ENCODE assay signal across 14 cellular contexts in the genomic region with DNA sequence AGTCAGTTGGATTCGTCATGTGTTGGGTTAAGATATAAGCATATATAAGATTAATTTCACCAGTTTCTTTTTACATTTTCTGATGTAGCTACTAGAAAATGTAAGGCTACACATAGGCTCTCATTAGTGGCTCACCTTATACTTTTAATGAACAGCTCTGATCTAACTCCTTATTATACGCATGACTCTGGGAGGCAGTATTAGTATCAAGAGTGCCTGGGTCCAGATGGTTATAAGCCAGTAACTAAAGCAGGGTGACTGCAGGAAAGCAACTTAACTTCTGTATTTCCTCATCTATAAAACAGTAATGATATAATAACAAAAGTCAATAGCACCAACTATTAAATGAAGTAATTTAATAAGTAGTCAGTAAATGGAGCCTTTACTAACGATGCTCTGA. TPM values are rescaled to one million over a fixed set of nuclear protein-coding genes. Genes with fewer than 3 reads are reported as not detected.
A peak's percentile ranks its signal among the peaks of the same experiment; 100 is the strongest.
DNase-seq lines count a peak whose midpoint lies in the region; ATAC-seq and TF ChIP-seq lines count a peak whose summit lies in the region.
"Had no signal": no experiment of that assay in that cellular context is flagged by ENCODE, and none has a peak within 500 bp of the region (broad histone marks: within the 10 kb centered on the region; RNA-seq: fewer than 3 reads in every experiment).

No MANE protein-coding gene starts in this region.

- no peak for DNase-seq in activated T-cell treated with anti-CD3 and anti-CD28 coated beads, Interleukin-2, amount 50 U/mL, for 24 hours
- DNase-seq in activated T-cell treated with anti-CD3 and anti-CD28 coated beads, Interleukin-2, amount 50 U/mL, for 48 hours: no peak
- DNase-seq in NCI-H524 treated with DMSO at 0.1 percent for 48 hours (lab: John Stamatoyannopoulos, UW) (peak; percentile 83), GM23248 (no peak), GM20000 (ENCODE audit: low spot score) (no peak)
- no peak for DNase-seq in central memory CD8-positive, alpha-beta T cell (ENCODE audit: low spot score in 2 of 2)
- no peak for DNase-seq in stimulated activated effector memory CD8-positive, alpha-beta T cell treated with anti-CD3 and anti-CD28 coated beads, Interleukin-12 subunit alpha, Interleukin-12 subunit beta, amount 100 ng/mL, for 72 hours (ENCODE audit: low spot score in 2 of 2)
- DNase-seq: mammary epithelial cell, NCI-H1417 treated with DMSO at 0.1 percent for 48 hours, pancreas had no signal

- H3K4me1 ChIP-seq in GM23248 (ENCODE audit: insufficient read depth): no peaks in the 10 kb centered on the region

- 63 to 73% methylated on average over 3 of the region's 3 CpGs for WGBS in GM23248 (ENCODE audit: low coverage in 1 of 2, low lambda C conversion rate in 2 of 2, missing lambda C conversion rate in 2 of 2), 2 experiments

- H3F3A ChIP-seq in GM23248 (ENCODE audit: insufficient read depth): no peaks in the 10 kb centered on the region

- TF ChIP-seq CTCF in GM20000 (IDR thresholded peaks at IDR 0.05; ENCODE audit: extremely low read depth, missing control alignments): no peak

- H3K9me2 ChIP-seq in GM23248 (ENCODE audit: insufficient read depth): no peaks in the 10 kb centered on the region

- no peaks in the 10 kb centered on the region for H3K79me2 ChIP-seq in GM23248 (ENCODE audit: insufficient read depth)

- no peaks in the 10 kb centered on the region for H3K9me3 Mint-ChIP-seq in activated T-cell treated with anti-CD3 and anti-CD28 coated beads, Interleukin-2, amount 50 U/mL, for 24 hours
- no peaks in the 10 kb centered on the region for H3K9me3 Mint-ChIP-seq in central memory CD8-positive, alpha-beta T cell
- H3K9me3 Mint-ChIP-seq in stimulated activated effector memory CD8-positive, alpha-beta T cell treated with anti-CD3 and anti-CD28 coated beads, Interleukin-12 subunit alpha, Interleukin-12 subunit beta, amount 100 ng/mL, for 72 hours: no peaks in the 10 kb centered on the region

- H3K4me1 Mint-ChIP-seq in activated T-cell treated with anti-CD3 and anti-CD28 coated beads, Interleukin-2, amount 50 U/mL, for 24 hours (ENCODE audit: low read depth): peaks cover 37% of the 10 kb centered on the region
- H3K4me1 Mint-ChIP-seq in central memory CD8-positive, alpha-beta T cell: peaks cover 39% of the 10 kb centered on the region
- peaks cover 38% of the 10 kb centered on the region for H3K4me1 Mint-ChIP-seq in stimulated activated effector memory CD8-positive, alpha-beta T cell treated with anti-CD3 and anti-CD28 coated beads, Interleukin-12 subunit alpha, Interleukin-12 subunit beta, amount 100 ng/mL, for 72 hours

- H3K27ac Mint-ChIP-seq in activated T-cell treated with anti-CD3 and anti-CD28 coated beads, Interleukin-2, amount 50 U/mL, for 24 hours: peak overlapping the region; percentile 22
- H3K27ac Mint-ChIP-seq in central memory CD8-positive, alpha-beta T cell (ENCODE audit: low read depth): peak overlapping the region; percentile 97
- H3K27ac Mint-ChIP-seq in stimulated activated effector memory CD8-positive, alpha-beta T cell treated with anti-CD3 and anti-CD28 coated beads, Interleukin-12 subunit alpha, Interleukin-12 subunit beta, amount 100 ng/mL, for 72 hours: no peak overlapping the region

- peaks cover 22% of the 10 kb centered on the region for H3K36me3 Mint-ChIP-seq in activated T-cell treated with anti-CD3 and anti-CD28 coated beads, Interleukin-2, amount 50 U/mL, for 24 hours (ENCODE audit: low read depth)
- H3K36me3 Mint-ChIP-seq in central memory CD8-positive, alpha-beta T cell (ENCODE audit: insufficient read depth): peaks cover 23% of the 10 kb centered on the region
- H3K36me3 Mint-ChIP-seq in stimulated activated effector memory CD8-positive, alpha-beta T cell treated with anti-CD3 and anti-CD28 coated beads, Interleukin-12 subunit alpha, Interleukin-12 subunit beta, amount 100 ng/mL, for 72 hours: peaks cover 19% of the 10 kb centered on the region

- no peak for ATAC-seq in central memory CD8-positive, alpha-beta T cell (replicated peaks; ENCODE audit: extremely low read depth, poor library complexity, severe bottlenecking)
- ATAC-seq in stimulated activated effector memory CD8-positive, alpha-beta T cell treated with anti-CD3 and anti-CD28 coated beads, Interleukin-12 subunit alpha, Interleukin-12 subunit beta, amount 100 ng/mL, for 72 hours: no peak
- ATAC-seq in HG03571 (IDR thresholded peaks at IDR 0.05; ENCODE audit: unreplicated experiment): no peak
- ATAC-seq: gastroesophageal sphincter, pancreas had no signal

- H3K9ac ChIP-seq in GM23248: no peak overlapping the region

- peak overlapping the region; percentile 91 for H3K4me3 Mint-ChIP-seq in activated T-cell treated with anti-CD3 and anti-CD28 coated beads, Interleukin-2, amount 50 U/mL, for 24 hours
- peak overlapping the region; percentile 96 for H3K4me3 Mint-ChIP-seq in central memory CD8-positive, alpha-beta T cell
- H3K4me3 Mint-ChIP-seq in stimulated activated effector memory CD8-positive, alpha-beta T cell treated with anti-CD3 and anti-CD28 coated beads, Interleukin-12 subunit alpha, Interleukin-12 subunit beta, amount 100 ng/mL, for 72 hours: peak overlapping the region; percentile 98

- H3K36me3 ChIP-seq in GM23248 (ENCODE audit: low read depth): no peaks in the 10 kb centered on the region
- H3K36me3 ChIP-seq: cardiac muscle cell, gastroesophageal sphincter, pancreas had no signal

- H3K4me3 ChIP-seq in GM23248: no peak overlapping the region
- H3K4me3 ChIP-seq: pancreas, SK-N-MC had no signal

- no peaks in the 10 kb centered on the region for H4K20me1 ChIP-seq in GM23248 (ENCODE audit: insufficient read depth)

- no peak overlapping the region for H3K27ac ChIP-seq in GM23248
- H3K27ac ChIP-seq: cardiac muscle cell, pancreas, SK-N-MC had no signal

- peaks cover 20% of the 10 kb centered on the region for H3K27me3 ChIP-seq in GM23248 (replicated peaks; ENCODE audit: insufficient read depth)
- H3K27me3 ChIP-seq: cardiac muscle cell, pancreas had no signal

- H3K27me3 Mint-ChIP-seq in activated T-cell treated with anti-CD3 and anti-CD28 coated beads, Interleukin-2, amount 50 U/mL, for 24 hours: no peaks in the 10 kb centered on the region
- H3K27me3 Mint-ChIP-seq in central memory CD8-positive, alpha-beta T cell: no peaks in the 10 kb centered on the region

- no peaks in the 10 kb centered on the region for H3K9me3 ChIP-seq in GM23248 (ENCODE audit: low read depth)
- H3K9me3 ChIP-seq: pancreas had no signal

- in situ Hi-C loops in GM23248 (cut with MboI): no loop called here

- H2AFZ ChIP-seq in GM23248: no peak overlapping the region

- no peak overlapping the region for H3K4me2 ChIP-seq in GM23248 (ENCODE audit: unreplicated experiment)

RNA-seq across cellular contexts. Expression of gene ELMO1, which starts 1.4 kb away (rescaled TPM):
- not detected in 2 replicates for total RNA-seq in GM23248 (2014; rRNA removed; shearing (Covaris generic))
- polyA plus RNA-seq in GM23248 (2016; fragmentation: Nextera tagmentation; extraction: Ambion mirVana): not detected in 2 replicates
